Comparison of ENCODE assay signal across 16 cellular contexts in the genomic region with DNA sequence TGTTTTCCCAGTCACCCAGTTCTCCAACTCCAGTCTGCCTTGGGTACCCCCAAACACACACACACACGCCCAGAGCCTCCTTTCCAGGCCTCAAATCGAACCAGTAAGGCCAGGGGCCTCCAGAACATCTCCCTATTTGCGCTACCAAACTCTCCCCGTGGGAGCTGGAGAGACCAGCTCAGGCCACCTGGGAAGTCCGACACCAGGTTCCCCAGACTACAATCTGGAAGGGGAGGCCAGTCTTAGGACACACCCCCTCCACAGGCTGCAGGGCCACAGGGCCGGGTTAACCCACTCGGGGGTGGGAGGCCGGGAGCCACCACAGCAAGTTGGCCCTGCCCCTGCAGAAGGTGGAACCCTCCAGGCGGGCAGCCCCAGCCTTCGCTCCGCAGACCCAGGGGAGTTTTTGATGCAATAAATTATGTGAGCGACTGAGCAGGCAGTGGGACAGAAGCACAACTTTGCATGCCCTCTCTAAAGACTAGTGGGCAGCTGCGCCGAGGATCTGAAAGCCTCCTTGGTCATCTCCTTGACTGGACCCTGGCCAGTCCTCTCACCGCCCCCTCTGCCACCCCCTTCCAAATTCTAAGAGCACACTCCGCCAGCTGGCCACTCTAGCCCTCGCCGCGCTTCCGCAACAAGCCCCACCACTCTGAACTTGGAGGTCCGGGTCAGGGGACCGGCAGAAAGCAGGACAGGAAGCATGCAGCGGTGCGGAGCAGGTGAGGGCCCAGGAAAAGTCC. TPM values are rescaled to one million over a fixed set of nuclear protein-coding genes. Genes with fewer than 3 reads are reported as not detected.
DNase-seq lines count a peak whose midpoint lies in the region; ATAC-seq, FAIRE-seq and TF ChIP-seq lines count a peak whose summit lies in the region.
"Had no signal": no experiment of that assay in that cellular context is flagged by ENCODE, and none has a peak within 500 bp of the region (broad histone marks: within the 10 kb centered on the region; RNA-seq: fewer than 3 reads in every experiment).

No MANE protein-coding gene starts in this region.

- H3K9me3 ChIP-seq in HEK293 (ENCODE audit: control insufficient read depth, insufficient read depth, low read depth, low read length) (no peaks in the 10 kb centered on the region), HepG2 (ENCODE audit: low read length) (no peaks in the 10 kb centered on the region), MM.1S (replicated peaks; ENCODE audit: insufficient read depth, low read length) (no peaks in the 10 kb centered on the region)

- H3K4me2 ChIP-seq in HepG2 (ENCODE audit: low read depth, low read length), result peak overlapping the region; percentile 75
- H3K4me2 ChIP-seq in MM.1S (ENCODE audit: low read depth, low read length), result no peak overlapping the region

- no peak for DNase-seq in cardiac fibroblast (ENCODE audit: low read depth in 2 of 2)
- no peak for DNase-seq in HepG2 (ENCODE audit: low spot score)
- no peak for DNase-seq in skeletal muscle cell (ENCODE audit: low read depth)
- no peak for DNase-seq in DMS114 treated with DMSO at 0.1 percent for 48 hours (lab: John Stamatoyannopoulos, UW; ENCODE audit: unreplicated experiment)
- no peak for DNase-seq in MM.1S
- DNase-seq in SIG-M5 (lab: John Stamatoyannopoulos, UW), result no peak
- DNase-seq: activated CD4-positive, alpha-beta T cell treated with anti-CD3 and anti-CD28 coated beads, Interleukin-2, amount 10 ng/mL, durations not matched to agents 7 days and 5 days; activated effector memory CD4-positive, alpha-beta T cell treated with Interleukin-2 at 50 U/mL for 16 hours; NCI-H1048; small intestine; T-helper 1 cell had no signal

- H3K4me1 ChIP-seq in HEK293 (ENCODE audit: control insufficient read depth, insufficient read depth, low read length) (no peaks in the 10 kb centered on the region), HepG2 (ENCODE audit: insufficient read depth, low read length) (peaks cover 40% of the 10 kb centered on the region), MM.1S (ENCODE audit: low read length) (no peaks in the 10 kb centered on the region)

- ATAC-seq in HepG2 (no peak), GM18870 (IDR thresholded peaks at IDR 0.05; ENCODE audit: unreplicated experiment) (no peak)
- ATAC-seq: esophagus mucosa had no signal

- TF ChIP-seq EP300 in HepG2 (IDR thresholded peaks at IDR 0.05; ENCODE audit: low read depth in 2 of 2, low read length in 2 of 2) (0 out of 4 replicates have a peak, but pooled peaks of 1 of the 2 experiments have one; percentile 1), HepG2 (CRISPR knock-in tag; IDR thresholded peaks at IDR 0.05; ENCODE audit: borderline replicate concordance) (no peak)

- TF ChIP-seq RAD21 in HepG2 (CRISPR knock-in tag; IDR thresholded peaks at IDR 0.05), result no peak

- peaks cover 17% of the 10 kb centered on the region for H3K79me2 ChIP-seq in HepG2 (ENCODE audit: insufficient read depth, low read length)
- H3K79me2 ChIP-seq in MM.1S (ENCODE audit: low read length), result no peaks in the 10 kb centered on the region

- H3K9ac ChIP-seq in HepG2 (ENCODE audit: insufficient read depth, low read depth, low read length) (peak overlapping the region; percentile 72), MM.1S (ENCODE audit: low read length) (no peak overlapping the region)

- no peak for TF ChIP-seq POLR2A in HepG2 (IDR thresholded peaks at IDR 0.05; ENCODE audit: insufficient read depth in 1 of 2, low read depth in 2 of 2, low read length in 2 of 2)

- peaks cover 0 to 6% of the 10 kb centered on the region in 2 experiments; a peak in 1 of 3 replicates for H3K36me3 ChIP-seq in HEK293 (ENCODE audit: control insufficient read depth in 2 of 2, insufficient read depth in 1 of 2, low read length in 2 of 2)
- H3K36me3 ChIP-seq in HepG2 (replicated peaks in 1 of 2; ENCODE audit: control insufficient read depth in 1 of 2, insufficient read depth in 2 of 2, low read length in 2 of 2), result peaks cover 23 to 40% of the 10 kb centered on the region in 2 experiments; a peak in 4 of 5 replicates
- no peaks in the 10 kb centered on the region for H3K36me3 ChIP-seq in MM.1S (replicated peaks; ENCODE audit: insufficient read depth, low read length)

- FAIRE-seq in HepG2 (lab: Jason Lieb, UNC), result no peak
- FAIRE-seq: small intestine had no signal

- 39% methylated on average over 17 of the region's 24 CpGs for WGBS in HepG2 (ENCODE audit: low lambda C conversion rate)

- in situ Hi-C loops in HepG2 (cut with HindIII; ENCODE audit: extremely low pct_ligation_motif_present, low pct_unique_long_range_greater_than_20kb), result no loop called here

- intact Hi-C loops in HepG2 (cut with micrococcal nuclease; ENCODE audit: unreplicated experiment), result no loop called here

- H3K27me3 ChIP-seq in HepG2 (ENCODE audit: control insufficient read depth in 1 of 2, insufficient read depth in 2 of 2, low read length in 2 of 2) (peaks cover 0 to 17% of the 10 kb centered on the region in 2 experiments; a peak in 3 of 5 replicates), MM.1S (replicated peaks; ENCODE audit: insufficient read depth, low read length) (peaks cover 82% of the 10 kb centered on the region)

- BruUV-seq in HepG2 (replicated peaks; lab: Mats Ljungman, UMichigan), result no TSS peak

- TF ChIP-seq CTCF in HEK293 (tag by site-specific recombination; IDR thresholded peaks at IDR 0.05) (no peak), cardiac fibroblast (IDR thresholded peaks at IDR 0.05; ENCODE audit: low read depth, low read length) (no peak), HepG2 (CRISPR knock-in tag; IDR thresholded peaks at IDR 0.05) (no peak), MM.1S (IDR thresholded peaks at IDR 0.05; ENCODE audit: low read length) (no peak)

- H3K9me2 ChIP-seq in MM.1S (replicated peaks; ENCODE audit: insufficient read depth, low read length), result no peaks in the 10 kb centered on the region

- H3K4me3 ChIP-seq in HEK293 (ENCODE audit: low read depth, low read length), result no peak overlapping the region
- peak overlapping the region; percentile 11 to 32 for H3K4me3 ChIP-seq in cardiac fibroblast (replicated peaks in 1 of 2; ENCODE audit: low read depth in 2 of 2, low read length in 2 of 2)
- peak overlapping the region; percentile 72 to 84 (median 80) for H3K4me3 ChIP-seq in HepG2 (replicated peaks in 1 of 3; ENCODE audit: insufficient read depth in 1 of 3, low read depth in 2 of 3, low read length in 3 of 3)
- peak overlapping the region; percentile 44 for H3K4me3 ChIP-seq in skeletal muscle cell (ENCODE audit: low read depth, low read length)
- H3K4me3 ChIP-seq in MM.1S (ENCODE audit: low read length), result no peak overlapping the region

- H4K20me1 ChIP-seq in HepG2 (ENCODE audit: insufficient read depth, low read length) (peaks cover 65% of the 10 kb centered on the region), MM.1S (ENCODE audit: insufficient read depth, low read length) (no peaks in the 10 kb centered on the region)

- H2AFZ ChIP-seq in HepG2 (ENCODE audit: low read length) (no peak overlapping the region), MM.1S (ENCODE audit: low read length) (no peak overlapping the region)

- H3K27ac ChIP-seq in HEK293 (ENCODE audit: extremely low read depth, low read depth, low read length) (no peak overlapping the region), HepG2 (ENCODE audit: extremely low read length, insufficient read depth, low read length) (peak overlapping the region; percentile 80), MM.1S (ENCODE audit: low read length) (no peak overlapping the region)

- CTCF ChIA-PET in HEK293 (lab: Yijun Ruan, JAX) (interaction anchor here (0.6 to 1.6 kb wide), 3 partner anchors 15 to 303 kb away, joined by 3 to 6 read pairs (median 3); no protein-coding TSS in a partner anchor), HepG2 (lab: Yijun Ruan, JAX; ENCODE audit: low intra/inter-chr PET ratio, low total read pairs) (no interaction called here)

- H3F3A ChIP-seq in MM.1S (ENCODE audit: insufficient read depth, low read length), result no peaks in the 10 kb centered on the region

- POLR2A ChIA-PET in HEK293 (lab: Yijun Ruan, JAX) (interaction anchor here (0.5 to 0.9 kb wide), 2 partner anchors 264 to 802 kb away, joined by 3 read pairs; a partner anchor contains a TSS), HepG2 (lab: Yijun Ruan, JAX) (interaction anchor here (0.7 to 6.5 kb wide), 22 partner anchors 7 to 442 kb away, joined by 3 to 108 read pairs (median 4); a partner anchor contains a TSS)

RNA-seq across cellular contexts. Expression of a gene that starts 2.8 kb away (rescaled TPM):
- total RNA-seq in HepG2 (2016; rRNA removed; fragmentation: Illumina TruSeq; extraction: Trizol), result 79.1 and 138 TPM in 2 replicates
- total RNA-seq in HepG2 (2016; cell fraction: cytosol; rRNA removed; fragmentation: Illumina TruSeq; extraction: Trizol; ENCODE audit: low read depth), result 150 and 154 TPM in 2 replicates
- 71.0 and 125 TPM in 2 replicates for total RNA-seq in HepG2 (2016; cell fraction: insoluble cytoplasmic fraction; rRNA removed; fragmentation: Illumina TruSeq; extraction: Trizol)
- 362 and 363 TPM in 2 replicates for total RNA-seq in HepG2 (2016; cell fraction: membrane; rRNA removed; fragmentation: Illumina TruSeq; extraction: Trizol)
- 89.6 and 109 TPM in 2 replicates for total RNA-seq in HepG2 (2016; cell fraction: nucleus; rRNA removed; fragmentation: Illumina TruSeq; extraction: Trizol)
- 254 and 379 TPM in 2 replicates for polyA plus RNA-seq in HepG2 (2011; rRNA removed)
- polyA plus RNA-seq in HepG2 (2011; cell fraction: cytosol; rRNA removed), result 454 and 616 TPM in 2 replicates
- 839 and 1,149 TPM in 2 replicates for polyA plus RNA-seq in HepG2 (2011; cell fraction: nucleus; rRNA removed)
- 4,210 and 4,559 TPM in 2 replicates for polyA plus RNA-seq in HepG2 (2012)
- polyA plus RNA-seq in HepG2 (2016; cell fraction: cytosol; fragmentation: Illumina TruSeq; extraction: Trizol; ENCODE audit: low read depth), result 341 and 387 TPM in 2 replicates
- 1,191 and 1,950 TPM in 2 replicates for polyA plus RNA-seq in HepG2 (2016; cell fraction: insoluble cytoplasmic fraction; fragmentation: Illumina TruSeq; extraction: Trizol; ENCODE audit: low read depth)
- polyA plus RNA-seq in HepG2 (2016; cell fraction: membrane; fragmentation: Illumina TruSeq; extraction: Trizol; ENCODE audit: low read depth), result 1,798 and 2,413 TPM in 2 replicates
- polyA plus RNA-seq in HepG2 (2016; cell fraction: nucleus; fragmentation: Illumina TruSeq; extraction: Trizol; ENCODE audit: insufficient read depth, low read depth), result 949 and 1,082 TPM in 2 replicates
- polyA minus RNA-seq in HepG2 (2011; rRNA and poly(A)+ RNA removed; ENCODE audit: low replicate concordance), result 0.19 and 781 TPM in 2 replicates
- 811 and 1,353 TPM in 2 replicates for polyA minus RNA-seq in HepG2 (2011; cell fraction: cytosol; rRNA and poly(A)+ RNA removed)
- polyA minus RNA-seq in HepG2 (2011; cell fraction: nucleus; rRNA and poly(A)+ RNA removed), result 170 and 248 TPM in 2 replicates
- total RNA-seq: mononuclear cell had no signal

RNA-seq across cellular contexts. Expression of a gene that starts 24.6 kb away (rescaled TPM):
- total RNA-seq in HepG2 (2016; rRNA removed; fragmentation: Illumina TruSeq; extraction: Trizol), result not detected in 2 replicates
- not detected in 2 replicates for total RNA-seq in HepG2 (2016; cell fraction: cytosol; rRNA removed; fragmentation: Illumina TruSeq; extraction: Trizol; ENCODE audit: low read depth)
- not detected in 2 replicates for total RNA-seq in HepG2 (2016; cell fraction: insoluble cytoplasmic fraction; rRNA removed; fragmentation: Illumina TruSeq; extraction: Trizol)
- not detected in 2 replicates for total RNA-seq in HepG2 (2016; cell fraction: membrane; rRNA removed; fragmentation: Illumina TruSeq; extraction: Trizol)
- total RNA-seq in HepG2 (2016; cell fraction: nucleus; rRNA removed; fragmentation: Illumina TruSeq; extraction: Trizol), result not detected in 2 replicates
- not detected in 2 replicates for polyA plus RNA-seq in HepG2 (2011; rRNA removed)
- polyA plus RNA-seq in HepG2 (2011; cell fraction: cytosol; rRNA removed), result not detected in 2 replicates
- not detected in 2 replicates for polyA plus RNA-seq in HepG2 (2011; cell fraction: nucleus; rRNA removed)
- polyA plus RNA-seq in HepG2 (2012), result not detected in 2 replicates
- not detected in 2 replicates for polyA plus RNA-seq in HepG2 (2016; cell fraction: cytosol; fragmentation: Illumina TruSeq; extraction: Trizol; ENCODE audit: low read depth)
- not detected in 2 replicates for polyA plus RNA-seq in HepG2 (2016; cell fraction: insoluble cytoplasmic fraction; fragmentation: Illumina TruSeq; extraction: Trizol; ENCODE audit: low read depth)
- not detected in 2 replicates for polyA plus RNA-seq in HepG2 (2016; cell fraction: membrane; fragmentation: Illumina TruSeq; extraction: Trizol; ENCODE audit: low read depth)
- polyA plus RNA-seq in HepG2 (2016; cell fraction: nucleus; fragmentation: Illumina TruSeq; extraction: Trizol; ENCODE audit: insufficient read depth, low read depth), result not detected in 2 replicates
- not detected in 2 replicates for polyA minus RNA-seq in HepG2 (2011; rRNA and poly(A)+ RNA removed; ENCODE audit: low replicate concordance)
- not detected in 2 replicates for polyA minus RNA-seq in HepG2 (2011; cell fraction: cytosol; rRNA and poly(A)+ RNA removed)
- not detected in 2 replicates for polyA minus RNA-seq in HepG2 (2011; cell fraction: nucleus; rRNA and poly(A)+ RNA removed)
- total RNA-seq: activated CD4-positive, alpha-beta T cell treated with anti-CD3 and anti-CD28 coated beads, Interleukin-2, amount 10 ng/mL, durations not matched to agents 7 days and 5 days; esophagus mucosa; mononuclear cell; temporal lobe had no signal

RNA-seq across cellular contexts. Expression of a gene that starts 35.2 kb away (rescaled TPM):
- not detected in 2 replicates for total RNA-seq in HepG2 (2016; rRNA removed; fragmentation: Illumina TruSeq; extraction: Trizol)
- total RNA-seq in HepG2 (2016; cell fraction: cytosol; rRNA removed; fragmentation: Illumina TruSeq; extraction: Trizol; ENCODE audit: low read depth), result not detected in 2 replicates
- not detected in 2 replicates for total RNA-seq in HepG2 (2016; cell fraction: insoluble cytoplasmic fraction; rRNA removed; fragmentation: Illumina TruSeq; extraction: Trizol)
- total RNA-seq in HepG2 (2016; cell fraction: membrane; rRNA removed; fragmentation: Illumina TruSeq; extraction: Trizol), result not detected in 2 replicates
- not detected in 2 replicates for total RNA-seq in HepG2 (2016; cell fraction: nucleus; rRNA removed; fragmentation: Illumina TruSeq; extraction: Trizol)
- 0.36 and 0.42 TPM in 2 replicates for polyA plus RNA-seq in HepG2 (2011; rRNA removed)
- polyA plus RNA-seq in HepG2 (2011; cell fraction: cytosol; rRNA removed), result 0.08 and 0.15 TPM in 2 replicates
- 3.1 and 4.3 TPM in 2 replicates for polyA plus RNA-seq in HepG2 (2011; cell fraction: nucleus; rRNA removed)
- polyA plus RNA-seq in HepG2 (2012), result not detected in 2 replicates
- polyA plus RNA-seq in HepG2 (2016; cell fraction: cytosol; fragmentation: Illumina TruSeq; extraction: Trizol; ENCODE audit: low read depth), result not detected in 2 replicates
- not detected in 2 replicates for polyA plus RNA-seq in HepG2 (2016; cell fraction: insoluble cytoplasmic fraction; fragmentation: Illumina TruSeq; extraction: Trizol; ENCODE audit: low read depth)
- not detected in 2 replicates for polyA plus RNA-seq in HepG2 (2016; cell fraction: membrane; fragmentation: Illumina TruSeq; extraction: Trizol; ENCODE audit: low read depth)
- not detected in 2 replicates for polyA plus RNA-seq in HepG2 (2016; cell fraction: nucleus; fragmentation: Illumina TruSeq; extraction: Trizol; ENCODE audit: insufficient read depth, low read depth)
- not detected in 2 replicates for polyA minus RNA-seq in HepG2 (2011; rRNA and poly(A)+ RNA removed; ENCODE audit: low replicate concordance)
- not detected in 2 replicates for polyA minus RNA-seq in HepG2 (2011; cell fraction: cytosol; rRNA and poly(A)+ RNA removed)
- not detected in 2 replicates for polyA minus RNA-seq in HepG2 (2011; cell fraction: nucleus; rRNA and poly(A)+ RNA removed)
- total RNA-seq: activated CD4-positive, alpha-beta T cell treated with anti-CD3 and anti-CD28 coated beads, Interleukin-2, amount 10 ng/mL, durations not matched to agents 7 days and 5 days; mononuclear cell had no signal

Comparison
In these comparisons a context has a peak if more than half of its experiments do, and no peak if none do; other contexts are left out.
1. H3K4me3 ChIP-seq: peak in cardiac fibroblast (2 of 2), HepG2 (3 of 3) and skeletal muscle cell (single experiment); none in HEK293 (single experiment) and MM.1S (single experiment).